ENCODE assay signal across 10 cellular contexts in genomic region chr5:135208555-135209494, GRCh38.
DNase-seq lines count a peak whose midpoint lies in the region; ATAC-seq and TF ChIP-seq lines count a peak whose summit lies in the region.
"Had no signal": no experiment of that assay in that cellular context is flagged by ENCODE, and none has a peak within 500 bp of the region (broad histone marks: within the 10 kb centered on the region; RNA-seq: fewer than 3 reads in every experiment).

No MANE protein-coding gene starts in this region.

- intact Hi-C loops in PC-3 (cut with micrococcal nuclease), result loop anchor here (2.0 kb wide), 1 partner anchor 38 kb away; no protein-coding TSS in a partner anchor
- intact Hi-C loops in testis (cut with DNase I; ENCODE audit: low total_unique reads), result no loop called here

- H3K79me2 ChIP-seq in GM23338 (replicated peaks; ENCODE audit: insufficient read depth) (no peaks in the 10 kb centered on the region), PC-3 (ENCODE audit: low read length) (no peaks in the 10 kb centered on the region)

- DNase-seq in GM23338 (ENCODE audit: low spot score) (peak; percentile 10), PC-3 (peak; percentile 87), fibroblast of gingiva (ENCODE audit: low read depth) (peak; percentile 98), retinal pigment epithelial cell (ENCODE audit: low read depth) (peak; percentile 56), testis (no peak), erythroblast (lab: John Stamatoyannopoulos, UW) (no peak), GM19238 (ENCODE audit: insufficient read length, low spot score) (no peak)
- DNase-seq: activated CD4-positive, alpha-beta T cell treated with anti-CD3 and anti-CD28 coated beads, Interleukin-2, amount 50 U/mL, for 1 hour; naive B cell had no signal

- CTCF ChIA-PET in PC-3 (lab: Charles Lee), result interaction anchor here (0.6 to 1.2 kb wide), 6 partner anchors 38 to 622 kb away, joined by 3 to 5 read pairs (median 3); no protein-coding TSS in a partner anchor

- TF ChIP-seq CTCF in GM23338 (conservative IDR thresholded peaks at IDR 0.05; ENCODE audit: low read depth in 2 of 2), result no peak
- peak; percentile 55 for TF ChIP-seq CTCF in PC-3 (conservative IDR thresholded peaks at IDR 0.05; ENCODE audit: low read depth, low read length)
- TF ChIP-seq CTCF in retinal pigment epithelial cell (conservative IDR thresholded peaks at IDR 0.05; ENCODE audit: low read depth, low read length), result peak; percentile 39
- TF ChIP-seq CTCF in testis (IDR thresholded peaks at IDR 0.05), result no peak

- TF ChIP-seq POLR2A in testis (IDR thresholded peaks at IDR 0.05), result no peak
- no peak for TF ChIP-seq POLR2A in erythroblast (IDR thresholded peaks at IDR 0.05; ENCODE audit: low read length)

- 79 to 81% methylated on average over 10 of the region's 10 CpGs for WGBS in testis, 2 donors

- H3K27ac Mint-ChIP-seq in GM23338, result no peak overlapping the region
- H3K27ac Mint-ChIP-seq: naive B cell had no signal

- no peak overlapping the region for H3K4me3 Mint-ChIP-seq in GM23338
- H3K4me3 Mint-ChIP-seq: naive B cell had no signal

- H3K9me3 Mint-ChIP-seq in GM23338, result peaks cover 4% of the 10 kb centered on the region

- no peak overlapping the region for H3K27ac ChIP-seq in GM23338 (ENCODE audit: low read depth)
- H3K27ac ChIP-seq in PC-3 (ENCODE audit: low read length), result peak overlapping the region; percentile 39; the same call in 1 of the 2 replicates
- no peak overlapping the region for H3K27ac ChIP-seq in testis

- H3K9ac ChIP-seq in PC-3 (ENCODE audit: low read length), result no peak overlapping the region

- H3K4me1 ChIP-seq in GM23338 (ENCODE audit: insufficient read depth) (peaks cover 9% of the 10 kb centered on the region), PC-3 (ENCODE audit: insufficient read depth, low read length) (peaks cover 24% of the 10 kb centered on the region), testis (no peaks in the 10 kb centered on the region)

- no peak overlapping the region for H2AFZ ChIP-seq in GM23338
- 0 out of 2 replicates have a peak overlapping the region, but pooled peaks have one; percentile 53 for H2AFZ ChIP-seq in PC-3 (ENCODE audit: low read length)

- H3K4me3 ChIP-seq in GM23338 (no peak overlapping the region), PC-3 (ENCODE audit: low read length) (no peak overlapping the region), retinal pigment epithelial cell (ENCODE audit: low read length) (no peak overlapping the region), testis (no peak overlapping the region)

- H3K36me3 Mint-ChIP-seq in GM23338 (ENCODE audit: low read depth), result no peaks in the 10 kb centered on the region; the same call in 2 of the 3 replicates

- H3K36me3 ChIP-seq in GM23338 (ENCODE audit: insufficient read depth), result no peaks in the 10 kb centered on the region
- H3K36me3 ChIP-seq in PC-3 (ENCODE audit: low read depth, low read length), result no peaks in the 10 kb centered on the region
- no peaks in the 10 kb centered on the region for H3K36me3 ChIP-seq in testis (ENCODE audit: low read depth, missing control alignments)

- H3K9me2 ChIP-seq in GM23338 (ENCODE audit: insufficient read depth) (0 out of 2 replicates have a peak, but pooled peaks cover 8% of the 10 kb centered on the region), PC-3 (replicated peaks; ENCODE audit: low read length) (no peaks in the 10 kb centered on the region)

- H3K27me3 Mint-ChIP-seq in GM23338 (ENCODE audit: insufficient read depth, low read depth, poor library complexity), result peaks cover 11% of the 10 kb centered on the region

- POLR2A ChIA-PET in PC-3 (lab: Charles Lee; ENCODE audit: unreplicated experiment), result no interaction called here

- no peak overlapping the region for H3K4me2 ChIP-seq in GM23338
- H3K4me2 ChIP-seq in PC-3 (ENCODE audit: low read length), result peak overlapping the region; percentile 65

- no peaks in the 10 kb centered on the region for H4K20me1 ChIP-seq in GM23338 (replicated peaks; ENCODE audit: insufficient read depth)
- no peaks in the 10 kb centered on the region for H4K20me1 ChIP-seq in PC-3 (ENCODE audit: low read length)

- ATAC-seq in GM23338, result peak; percentile 20; the same call in 1 of the 3 replicates
- ATAC-seq in PC-3, result peak; percentile 98
- no peak for ATAC-seq in HG03439 (IDR thresholded peaks at IDR 0.05; ENCODE audit: unreplicated experiment)

- peaks cover 28% of the 10 kb centered on the region for H3K4me1 Mint-ChIP-seq in GM23338
- H3K4me1 Mint-ChIP-seq: naive B cell had no signal

- H3K9me3 ChIP-seq in PC-3 (ENCODE audit: low read length) (no peaks in the 10 kb centered on the region), testis (no peaks in the 10 kb centered on the region)

- H3F3A ChIP-seq in GM23338 (replicated peaks; ENCODE audit: low read depth) (no peaks in the 10 kb centered on the region), PC-3 (ENCODE audit: low read length, unreplicated experiment) (no peaks in the 10 kb centered on the region)

- H3K27me3 ChIP-seq in GM23338 (ENCODE audit: insufficient read depth) (no peaks in the 10 kb centered on the region), PC-3 (ENCODE audit: low read length) (no peaks in the 10 kb centered on the region), testis (no peaks in the 10 kb centered on the region)

- BruUV-seq in PC-3 (replicated peaks; lab: Mats Ljungman, UMichigan), result no TSS peak

TF ChIP-seq in GM23338, 12 proteins besides CTCF, POLR2A, EP300 and RAD21:
- TF ChIP-seq CREB1 (CRISPR knock-in tag; IDR thresholded peaks at IDR 0.05; ENCODE audit: low read depth) (no peak), POLR2AphosphoS5 (IDR thresholded peaks at IDR 0.05; ENCODE audit: low read depth) (no peak), ZNF114 (CRISPR knock-in tag; IDR thresholded peaks at IDR 0.05) (no peak), NANOG (IDR thresholded peaks at IDR 0.05; ENCODE audit: borderline replicate concordance) (no peak), JUNB (IDR thresholded peaks at IDR 0.05; ENCODE audit: unreplicated experiment) (no peak), ZNF331 (CRISPR knock-in tag; IDR thresholded peaks at IDR 0.05; ENCODE audit: low read depth) (no peak), EZH2 (IDR thresholded peaks at IDR 0.05; ENCODE audit: low read depth, unreplicated experiment) (no peak), EZH2phosphoT487 (IDR thresholded peaks at IDR 0.05; ENCODE audit: unreplicated experiment) (no peak), STAT1 (IDR thresholded peaks at IDR 0.05; ENCODE audit: unreplicated experiment) (no peak)
- TF ChIP-seq, protein P1, sequence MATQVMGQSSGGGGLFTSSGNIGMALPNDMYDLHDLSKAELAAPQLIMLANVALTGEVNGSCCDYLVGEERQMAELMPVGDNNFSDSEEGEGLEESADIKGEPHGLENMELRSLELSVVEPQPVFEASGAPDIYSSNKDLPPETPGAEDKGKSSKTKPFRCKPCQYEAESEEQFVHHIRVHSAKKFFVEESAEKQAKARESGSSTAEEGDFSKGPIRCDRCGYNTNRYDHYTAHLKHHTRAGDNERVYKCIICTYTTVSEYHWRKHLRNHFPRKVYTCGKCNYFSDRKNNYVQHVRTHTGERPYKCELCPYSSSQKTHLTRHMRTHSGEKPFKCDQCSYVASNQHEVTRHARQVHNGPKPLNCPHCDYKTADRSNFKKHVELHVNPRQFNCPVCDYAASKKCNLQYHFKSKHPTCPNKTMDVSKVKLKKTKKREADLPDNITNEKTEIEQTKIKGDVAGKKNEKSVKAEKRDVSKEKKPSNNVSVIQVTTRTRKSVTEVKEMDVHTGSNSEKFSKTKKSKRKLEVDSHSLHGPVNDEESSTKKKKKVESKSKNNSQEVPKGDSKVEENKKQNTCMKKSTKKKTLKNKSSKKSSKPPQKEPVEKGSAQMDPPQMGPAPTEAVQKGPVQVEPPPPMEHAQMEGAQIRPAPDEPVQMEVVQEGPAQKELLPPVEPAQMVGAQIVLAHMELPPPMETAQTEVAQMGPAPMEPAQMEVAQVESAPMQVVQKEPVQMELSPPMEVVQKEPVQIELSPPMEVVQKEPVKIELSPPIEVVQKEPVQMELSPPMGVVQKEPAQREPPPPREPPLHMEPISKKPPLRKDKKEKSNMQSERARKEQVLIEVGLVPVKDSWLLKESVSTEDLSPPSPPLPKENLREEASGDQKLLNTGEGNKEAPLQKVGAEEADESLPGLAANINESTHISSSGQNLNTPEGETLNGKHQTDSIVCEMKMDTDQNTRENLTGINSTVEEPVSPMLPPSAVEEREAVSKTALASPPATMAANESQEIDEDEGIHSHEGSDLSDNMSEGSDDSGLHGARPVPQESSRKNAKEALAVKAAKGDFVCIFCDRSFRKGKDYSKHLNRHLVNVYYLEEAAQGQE (IDR thresholded peaks at IDR 0.05; ENCODE audit: unreplicated experiment), result no peak
- TF ChIP-seq, protein P2, sequence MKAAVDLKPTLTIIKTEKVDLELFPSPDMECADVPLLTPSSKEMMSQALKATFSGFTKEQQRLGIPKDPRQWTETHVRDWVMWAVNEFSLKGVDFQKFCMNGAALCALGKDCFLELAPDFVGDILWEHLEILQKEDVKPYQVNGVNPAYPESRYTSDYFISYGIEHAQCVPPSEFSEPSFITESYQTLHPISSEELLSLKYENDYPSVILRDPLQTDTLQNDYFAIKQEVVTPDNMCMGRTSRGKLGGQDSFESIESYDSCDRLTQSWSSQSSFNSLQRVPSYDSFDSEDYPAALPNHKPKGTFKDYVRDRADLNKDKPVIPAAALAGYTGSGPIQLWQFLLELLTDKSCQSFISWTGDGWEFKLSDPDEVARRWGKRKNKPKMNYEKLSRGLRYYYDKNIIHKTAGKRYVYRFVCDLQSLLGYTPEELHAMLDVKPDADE (IDR thresholded peaks at IDR 0.05), result no peak
TF ChIP-seq in GM23338: peak in this region for 0.

Comparison
In these comparisons a context has a peak if more than half of its experiments do, and no peak if none do; other contexts are left out.
1. DNase-seq: peak in GM23338 (single experiment), PC-3 (single experiment), fibroblast of gingiva (single experiment) and retinal pigment epithelial cell (single experiment); none in testis (single experiment), erythroblast (0 of 2) and GM19238 (single experiment).
2. CTCF ChIP-seq: peak in PC-3 (single experiment) and retinal pigment epithelial cell (single experiment); none in GM23338 (0 of 2) and testis (0 of 3).